Comparison of ENCODE assay signal across 2 cellular contexts in genomic region chr16:23155445-23156049, GRCh38.
TF ChIP-seq lines count a peak whose summit lies in the region.

No MANE protein-coding gene starts in this region.

TF ChIP-seq in IMR-90, 13 proteins besides CTCF, POLR2A, EP300 and RAD21:
- TF ChIP-seq ELK1 (IDR thresholded peaks at IDR 0.05; ENCODE audit: borderline replicate concordance, low read depth, low read length) (no peak), NFE2L2 (IDR thresholded peaks at IDR 0.05; ENCODE audit: low read depth, low read length) (no peak), BHLHE40 (IDR thresholded peaks at IDR 0.05; ENCODE audit: low read depth, low read length) (no peak), CHD1 (IDR thresholded peaks at IDR 0.05; ENCODE audit: low read depth, low read length) (no peak), MAFK (IDR thresholded peaks at IDR 0.05; ENCODE audit: low read depth, low read length) (no peak), FOS (IDR thresholded peaks at IDR 0.05; ENCODE audit: low read depth, low read length) (no peak), RFX5 (IDR thresholded peaks at IDR 0.05; ENCODE audit: low read depth, low read length) (no peak), MAZ (IDR thresholded peaks at IDR 0.05; ENCODE audit: borderline replicate concordance, low read depth, low read length) (no peak), RCOR1 (IDR thresholded peaks at IDR 0.05; ENCODE audit: insufficient replicate concordance, low read length) (no peak), MXI1 (IDR thresholded peaks at IDR 0.05; ENCODE audit: borderline replicate concordance, low read depth, low read length) (no peak), SMC3 (IDR thresholded peaks at IDR 0.05; ENCODE audit: low read depth, low read length) (no peak), USF2 (IDR thresholded peaks at IDR 0.05; ENCODE audit: low read depth, low read length) (no peak)

TF ChIP-seq in liver, 16 proteins besides CTCF, POLR2A, EP300 and RAD21:
- no peak for TF ChIP-seq HNF4G (IDR thresholded peaks at IDR 0.05)
- TF ChIP-seq JUND (IDR thresholded peaks at IDR 0.05) = peak in 1 of 2 donors; percentile 46
- TF ChIP-seq MAX (IDR thresholded peaks at IDR 0.05) = no peak
- TF ChIP-seq NR2F2 (IDR thresholded peaks at IDR 0.05) = no peak
- TF ChIP-seq GABPA (IDR thresholded peaks at IDR 0.05 in 1 of 2, conservative IDR thresholded peaks at IDR 0.05 in 1 of 2) = no peak
- TF ChIP-seq EGR1 (IDR thresholded peaks at IDR 0.05; ENCODE audit: low read depth in 2 of 2) = no peak
- no peak for TF ChIP-seq FOXA1 (IDR thresholded peaks at IDR 0.05)
- TF ChIP-seq ATF3 (IDR thresholded peaks at IDR 0.05) = no peak
- TF ChIP-seq RXRA (IDR thresholded peaks at IDR 0.05) = peak; percentile 62 to 76
- TF ChIP-seq HNF4A (conservative IDR thresholded peaks at IDR 0.05) = peak; percentile 49 to 67
- peak; percentile 27 for TF ChIP-seq SP1 (IDR thresholded peaks at IDR 0.05)
- TF ChIP-seq REST (IDR thresholded peaks at IDR 0.05) = no peak
- TF ChIP-seq FOXA2 (IDR thresholded peaks at IDR 0.05) = no peak
- no peak for TF ChIP-seq TAF1 (conservative IDR thresholded peaks at IDR 0.05)
- TF ChIP-seq ZBTB33 (IDR thresholded peaks at IDR 0.05) = no peak
- TF ChIP-seq YY1 (IDR thresholded peaks at IDR 0.05) = no peak
